Comparison of ENCODE assay signal across 8 cellular contexts in the genomic region with DNA sequence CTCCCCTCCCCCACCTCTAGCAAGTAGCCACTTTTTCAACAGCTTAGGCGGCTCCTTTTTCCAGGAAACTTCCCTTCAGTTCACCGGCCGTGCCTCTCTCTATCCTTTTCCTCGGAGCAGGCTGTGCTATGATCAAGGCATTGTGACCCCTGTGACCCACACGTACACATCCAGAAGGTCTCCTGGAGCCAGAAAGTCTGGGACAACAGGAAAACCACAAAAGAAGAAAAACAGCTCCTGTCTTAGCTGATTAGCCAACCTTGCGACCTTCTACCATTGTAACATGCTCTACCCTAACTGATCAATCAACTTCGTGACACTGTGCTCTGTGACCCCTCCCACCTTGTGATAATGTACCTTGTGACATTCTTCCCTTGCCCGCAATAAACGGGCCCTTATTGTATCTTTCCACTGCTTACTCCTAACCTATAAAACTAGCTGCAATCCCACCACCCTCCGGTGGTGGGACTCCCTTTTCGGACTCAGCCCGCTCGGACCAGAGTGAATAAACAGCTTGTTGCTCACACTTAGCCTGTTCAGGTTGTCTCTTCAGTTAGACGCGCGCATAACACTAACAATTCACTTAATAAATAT. TPM values are rescaled to one million over a fixed set of nuclear protein-coding genes. Genes with fewer than 3 reads are reported as not detected.
A peak's percentile ranks its signal among the peaks of the same experiment; 100 is the strongest.
DNase-seq lines count a peak whose midpoint lies in the region; ATAC-seq and TF ChIP-seq lines count a peak whose summit lies in the region.

No MANE protein-coding gene starts in this region.

- no peaks in the 10 kb centered on the region for H3K27me3 ChIP-seq in lung (ENCODE audit: control insufficient read depth, insufficient read depth)

- H3K27me3 Mint-ChIP-seq in stimulated activated memory B cell treated with anti-CD40 and anti-IgM and Interleukin-4, amounts not matched to agents 10 μg/mL and 1 μg/mL and 100 μg/mL, for 72 hours: peaks cover 49% of the 10 kb centered on the region

- no peaks in the 10 kb centered on the region for H3K9me3 ChIP-seq in lung (ENCODE audit: control insufficient read depth in 2 of 2, insufficient read depth in 1 of 2, low read length in 1 of 2)

- H3K36me3 Mint-ChIP-seq in stimulated activated memory B cell treated with anti-CD40 and anti-IgM and Interleukin-4, amounts not matched to agents 10 μg/mL and 1 μg/mL and 100 μg/mL, for 72 hours: no peaks in the 10 kb centered on the region

- CTCF ChIA-PET in GM10248 (lab: Yijun Ruan, JAX): interaction anchor here (1.3 to 1.8 kb wide), 7 partner anchors 12 to 143 kb away, joined by 3 to 12 read pairs (median 4); no protein-coding TSS in a partner anchor

- no peak overlapping the region for H3K27ac ChIP-seq in lung (ENCODE audit: low read depth in 1 of 2, low read length in 1 of 2)

- peak; percentile 36 for ATAC-seq in HG02884 (IDR thresholded peaks at IDR 0.05; ENCODE audit: unreplicated experiment)
- no peak for ATAC-seq in lung (ENCODE audit: insufficient read depth, low FRiP score)
- peak; percentile 52 for ATAC-seq in stimulated activated memory B cell treated with anti-CD40 and anti-IgM and Interleukin-4, amounts not matched to agents 10 μg/mL and 1 μg/mL and 100 μg/mL, for 72 hours
- no peak for ATAC-seq in GM19397 (IDR thresholded peaks at IDR 0.05; ENCODE audit: unreplicated experiment)

- POLR2A ChIA-PET in GM10248 (lab: Yijun Ruan, JAX): no interaction called here

- H3K4me3 Mint-ChIP-seq in stimulated activated memory B cell treated with anti-CD40 and anti-IgM and Interleukin-4, amounts not matched to agents 10 μg/mL and 1 μg/mL and 100 μg/mL, for 72 hours: peak overlapping the region; percentile 76

- no peaks in the 10 kb centered on the region for H3K4me1 ChIP-seq in lung (ENCODE audit: control insufficient read depth in 2 of 2, insufficient read depth in 2 of 2, low read length in 2 of 2)

- no peaks in the 10 kb centered on the region for H3K36me3 ChIP-seq in lung (ENCODE audit: control insufficient read depth in 2 of 2, insufficient read depth in 2 of 2, low read length in 2 of 2)

- DNase-seq in GM10248 (ENCODE audit: extremely low spot score) (peak; percentile 51), NCI-H446 treated with DMSO at 0.1 percent for 48 hours (lab: John Stamatoyannopoulos, UW) (peak; percentile 83), lung (ENCODE audit: low spot score) (peak; percentile 43)
- peak; percentile 41 for DNase-seq in activated CD4-positive, CD25-positive, alpha-beta regulatory T cell treated with anti-CD3 and anti-CD28 coated beads, Interleukin-2, amount 50 U/mL, for 72 hours
- peak; percentile 14 for DNase-seq in effector CD4-positive, alpha-beta T cell

- peak overlapping the region; percentile 82 for H3K27ac Mint-ChIP-seq in stimulated activated memory B cell treated with anti-CD40 and anti-IgM and Interleukin-4, amounts not matched to agents 10 μg/mL and 1 μg/mL and 100 μg/mL, for 72 hours

- peaks cover 3% of the 10 kb centered on the region for H3K9me3 Mint-ChIP-seq in stimulated activated memory B cell treated with anti-CD40 and anti-IgM and Interleukin-4, amounts not matched to agents 10 μg/mL and 1 μg/mL and 100 μg/mL, for 72 hours

- H3K4me3 ChIP-seq in lung: no peak overlapping the region

- WGBS in lung, 2 donors: 0% methylated on average over 16 of the region's 16 CpGs

- no peak for TF ChIP-seq CTCF in GM10248 (IDR thresholded peaks at IDR 0.05; ENCODE audit: control extremely low read depth, extremely low read depth, low read depth, missing control alignments)
- TF ChIP-seq CTCF in lung (IDR thresholded peaks at IDR 0.05; ENCODE audit: control extremely low read depth, extremely low read depth): no peak

- H3K4me1 Mint-ChIP-seq in stimulated activated memory B cell treated with anti-CD40 and anti-IgM and Interleukin-4, amounts not matched to agents 10 μg/mL and 1 μg/mL and 100 μg/mL, for 72 hours: peaks cover 63% of the 10 kb centered on the region

RNA-seq across cellular contexts. Expression of gene ZNF311, which starts 24.2 kb away (rescaled TPM):
- total RNA-seq in lung: 1 to 10 TPM; 1.7 to 3.1 TPM
- 1 to 10 TPM in 1 of 2 donors, under 1 TPM in 1; 0.42 to 1.0 TPM for polyA plus RNA-seq in lung

RNA-seq across cellular contexts. Expression of gene TRIM27, which starts 57.1 kb away (rescaled TPM):
- 10 to 100 TPM; 47.0 to 81.9 TPM for total RNA-seq in lung
- polyA plus RNA-seq in lung: 10 to 100 TPM; 34.8 to 45.1 TPM

Comparison
In these comparisons a context has a peak if more than half of its experiments do, and no peak if none do; other contexts are left out.
1. DNase-seq: peak in every context shown above with its lines; median percentile 83 in NCI-H446 treated with DMSO at 0.1 percent for 48 hours; 51 in GM10248; 43 in lung; 41 in activated CD4-positive, CD25-positive, alpha-beta regulatory T cell treated with anti-CD3 and anti-CD28 coated beads, Interleukin-2, amount 50 U/mL, for 72 hours; 14 in effector CD4-positive, alpha-beta T cell.
2. ATAC-seq: peak in HG02884 (single experiment) and stimulated activated memory B cell treated with anti-CD40 and anti-IgM and Interleukin-4, amounts not matched to agents 10 μg/mL and 1 μg/mL and 100 μg/mL, for 72 hours (single experiment); none in lung (single experiment) and GM19397 (single experiment).